15 cellular contexts compared by ENCODE assay signal in genomic region chr19:47623921-47624391, GRCh38. TPM values are rescaled to one million over a fixed set of nuclear protein-coding genes. Genes with fewer than 3 reads are reported as not detected.
A peak's percentile ranks its signal among the peaks of the same experiment; 100 is the strongest.
DNase-seq lines count a peak whose midpoint lies in the region; ATAC-seq and TF ChIP-seq lines count a peak whose summit lies in the region.
"Had no signal": no experiment of that assay in that cellular context is flagged by ENCODE, and none has a peak within 500 bp of the region (broad histone marks: within the 10 kb centered on the region; RNA-seq: fewer than 3 reads in every experiment).

No MANE protein-coding gene starts in this region.

- peaks cover 64% of the 10 kb centered on the region for H3K79me2 ChIP-seq in mesendoderm (ENCODE audit: control insufficient read depth, insufficient read depth, low read length)

- H3K4me1 Mint-ChIP-seq in endothelial cell (ENCODE audit: unreplicated experiment), result peaks cover 36% of the 10 kb centered on the region

- H3K4me2 ChIP-seq in mesendoderm (ENCODE audit: low read length), result no peak overlapping the region

- no peak for DNase-seq in endothelial cell (ENCODE audit: low spot score)
- DNase-seq in mesendoderm, result peak; percentile 50
- DNase-seq in NCI-H345 treated with DMSO at 0.1 percent for 48 hours (lab: John Stamatoyannopoulos, UW; ENCODE audit: unreplicated experiment), result no peak
- DNase-seq in activated gamma-delta T cell treated with Interleukin-2 at 50 U/mL for 16 hours, result no peak
- no peak for DNase-seq in amniotic stem cell (lab: John Stamatoyannopoulos, UW)
- DNase-seq: activated naive CD8-positive, alpha-beta T cell treated with anti-CD3 and anti-CD28 coated beads, Interleukin-2, amount 10 ng/mL, durations not matched to agents 7 days and 5 days; DND-41; IMR-90; NCI-H1105; RPMI8226; uterus had no signal

- H3K9me3 Mint-ChIP-seq in endothelial cell (ENCODE audit: unreplicated experiment), result no peaks in the 10 kb centered on the region
- H3K9me3 Mint-ChIP-seq: activated naive CD8-positive, alpha-beta T cell treated with anti-CD3 and anti-CD28 coated beads, Interleukin-2, amount 10 ng/mL, durations not matched to agents 7 days and 5 days had no signal

- no peak overlapping the region for H3K4me3 ChIP-seq in HUES48 (ENCODE audit: low read depth, low read length)
- H3K4me3 ChIP-seq in mesendoderm (ENCODE audit: low read length), result no peak overlapping the region
- H3K4me3 ChIP-seq: uterus had no signal

- H2AK5ac ChIP-seq in mesendoderm (ENCODE audit: low read length), result no peak overlapping the region

- H4K8ac ChIP-seq in mesendoderm (ENCODE audit: low read depth, low read length), result no peak overlapping the region

- H3K27me3 ChIP-seq in HUES48 (ENCODE audit: control insufficient read depth, insufficient read depth, low read length) (no peaks in the 10 kb centered on the region), mesendoderm (ENCODE audit: insufficient read depth, low read length, poor library complexity) (no peaks in the 10 kb centered on the region)
- H3K27me3 ChIP-seq: uterus had no signal

- peak overlapping the region; percentile 1 for H3K4me3 Mint-ChIP-seq in endothelial cell (ENCODE audit: unreplicated experiment)
- H3K4me3 Mint-ChIP-seq: activated naive CD8-positive, alpha-beta T cell treated with anti-CD3 and anti-CD28 coated beads, Interleukin-2, amount 10 ng/mL, durations not matched to agents 7 days and 5 days had no signal

- TF ChIP-seq CTCF in C4-2B (conservative IDR thresholded peaks at IDR 0.05) (no peak), endothelial cell (IDR thresholded peaks at IDR 0.05; ENCODE audit: unreplicated experiment) (no peak)

- no peak overlapping the region for H4K5ac ChIP-seq in mesendoderm (ENCODE audit: low read length)

- H3K4me1 ChIP-seq in HUES48 (ENCODE audit: control insufficient read depth, insufficient read depth, low read length), result peaks cover 32% of the 10 kb centered on the region
- peaks cover 18% of the 10 kb centered on the region for H3K4me1 ChIP-seq in mesendoderm (ENCODE audit: control insufficient read depth, low read depth, low read length)

- H3K36me3 Mint-ChIP-seq in endothelial cell (ENCODE audit: low read depth, unreplicated experiment), result peaks cover 12% of the 10 kb centered on the region

- WGBS in mesendoderm (ENCODE audit: extremely low coverage, insufficient coverage, low lambda C conversion rate), result no CpG with 5 or more reads among the region's 18 CpGs

- no peak overlapping the region for H2BK15ac ChIP-seq in mesendoderm (replicated peaks; ENCODE audit: low read depth)

- H3K27ac ChIP-seq in C4-2B (peak overlapping the region; percentile 13; the same call in 1 of the 2 replicates), HUES48 (ENCODE audit: low read depth, low read length) (peak overlapping the region; percentile 77), mesendoderm (ENCODE audit: low read depth, low read length) (no peak overlapping the region)
- H3K27ac ChIP-seq: uterus had no signal

- H3K18ac ChIP-seq in mesendoderm (ENCODE audit: low read length), result no peak overlapping the region

- peaks cover 7% of the 10 kb centered on the region for H3K27me3 Mint-ChIP-seq in endothelial cell (ENCODE audit: unreplicated experiment)
- H3K27me3 Mint-ChIP-seq: activated naive CD8-positive, alpha-beta T cell treated with anti-CD3 and anti-CD28 coated beads, Interleukin-2, amount 10 ng/mL, durations not matched to agents 7 days and 5 days had no signal

- 0 out of 2 replicates have a peak, but pooled peaks cover 3% of the 10 kb centered on the region for H3K36me3 ChIP-seq in HUES48 (ENCODE audit: control insufficient read depth, insufficient read depth, low read length)
- no peaks in the 10 kb centered on the region for H3K36me3 ChIP-seq in mesendoderm (ENCODE audit: control insufficient read depth, insufficient read depth, low read length)
- H3K36me3 ChIP-seq: uterus had no signal

- no peak overlapping the region for H3K56ac ChIP-seq in mesendoderm (ENCODE audit: low read length)

- H3K79me1 ChIP-seq in mesendoderm (ENCODE audit: low read length), result peaks cover 32% of the 10 kb centered on the region

- no peak overlapping the region for H2BK120ac ChIP-seq in mesendoderm (ENCODE audit: low read depth, low read length)

- H2BK5ac ChIP-seq in mesendoderm (ENCODE audit: low read length), result no peak overlapping the region

- H3K9me3 ChIP-seq in HUES48 (ENCODE audit: control insufficient read depth, insufficient read depth, low read length), result no peaks in the 10 kb centered on the region
- H3K9me3 ChIP-seq: uterus had no signal

- no peak for ATAC-seq in HG02623 (IDR thresholded peaks at IDR 0.05; ENCODE audit: unreplicated experiment)

- H3K9ac ChIP-seq in HUES48 (ENCODE audit: low read depth, low read length), result peak overlapping the region; percentile 14; the same call in 1 of the 2 replicates
- H3K9ac ChIP-seq in mesendoderm (ENCODE audit: low read length), result no peak overlapping the region

- H3K23ac ChIP-seq in mesendoderm (ENCODE audit: low read length), result no peak overlapping the region

- no peak overlapping the region for H3K4ac ChIP-seq in mesendoderm (ENCODE audit: low read depth, low read length)

- H3K27ac Mint-ChIP-seq in endothelial cell (ENCODE audit: unreplicated experiment), result peak overlapping the region; percentile 44
- H3K27ac Mint-ChIP-seq: activated naive CD8-positive, alpha-beta T cell treated with anti-CD3 and anti-CD28 coated beads, Interleukin-2, amount 10 ng/mL, durations not matched to agents 7 days and 5 days had no signal

RNA-seq across cellular contexts. Expression of gene BICRA, which starts 15.0 kb away (rescaled TPM):
- 24.1 TPM for total RNA-seq in endothelial cell (ENCODE audit: unreplicated experiment)
- polyA plus RNA-seq in mesendoderm (2013, experiment 1 of 2), result 13.5 TPM
- 13.0 TPM for polyA plus RNA-seq in mesendoderm (2013, experiment 2 of 2)

RNA-seq across cellular contexts. Expression of gene ZNF541, which starts 51.0 kb away (rescaled TPM):
- total RNA-seq in endothelial cell (ENCODE audit: unreplicated experiment), result not detected
- polyA plus RNA-seq in mesendoderm (2013, experiment 1 of 2), result 0.03 TPM
- 0.03 TPM for polyA plus RNA-seq in mesendoderm (2013, experiment 2 of 2)
- total RNA-seq: activated CD8-positive, alpha-beta memory T cell treated with anti-CD3 and anti-CD28 coated beads for 36 hours; IMR-90 had no signal
- polyA plus RNA-seq: IMR-90 had no signal
